Comparison of ENCODE assay signal across 8 cellular contexts in genomic region chr10:79068562-79069324, GRCh38. TPM values are rescaled to one million over a fixed set of nuclear protein-coding genes. Genes with fewer than 3 reads are reported as not detected.
DNase-seq lines count a peak whose midpoint lies in the region; ATAC-seq and TF ChIP-seq lines count a peak whose summit lies in the region.

Gene ZMIZ1, plus strand, starts transcription at chr10:79068966. Its CDS starts 132,667 bp downstream, at chr10:79201633.

- H3K9me3 Mint-ChIP-seq in CD14-positive monocyte, result no peaks in the 10 kb centered on the region

- H3K36me3 Mint-ChIP-seq in CD14-positive monocyte, result peaks cover 10 to 14% of the 10 kb centered on the region in 2 donors

- peak; percentile 86 for DNase-seq in CD14-positive monocyte (ENCODE audit: low spot score)
- DNase-seq in NCI-H82 treated with DMSO at 0.1 percent for 48 hours (lab: John Stamatoyannopoulos, UW; ENCODE audit: unreplicated experiment), result peak; percentile 63
- peak; percentile 57 to 67 for DNase-seq in activated CD8-positive, alpha-beta memory T cell treated with anti-CD3 and anti-CD28 coated beads for 1 hour (ENCODE audit: extremely low read depth in 1 of 2, low read depth in 1 of 2)
- peak; percentile 66 for DNase-seq in effector CD8-positive, alpha-beta T cell (lab: John Stamatoyannopoulos, UW)
- peak; percentile 93 to 94 for DNase-seq in lung microvascular endothelial cell (ENCODE audit: low read depth in 2 of 2)
- peak; percentile 64 to 69 (median 67) for DNase-seq in stimulated activated CD4-positive, alpha-beta T cell treated with anti-CD3 and anti-CD28 coated beads, TNF-alpha, amount 100 ng/mL, for 48 hours (ENCODE audit: low read depth in 3 of 3)

- H3K4me1 Mint-ChIP-seq in CD14-positive monocyte, result peaks cover 54% of the 10 kb centered on the region

- peak; percentile 9 for TF ChIP-seq CTCF in CD14-positive monocyte (IDR thresholded peaks at IDR 0.05)

- intact Hi-C loops in CD14-positive monocyte (cut with micrococcal nuclease), result loop anchor here in 1 of 2 donors (5.0 to 10.0 kb wide), 4 partner anchors 96 to 491 kb away; no protein-coding TSS in a partner anchor

- H3K27ac Mint-ChIP-seq in CD14-positive monocyte, result peak within 1 kb of the TSS; percentile 94 to 99 (median 97)

- peaks cover 1 to 7% (median 1%) of the 10 kb centered on the region in 3 donors for H3K27me3 Mint-ChIP-seq in CD14-positive monocyte (ENCODE audit: low read depth in 3 of 3)

- ATAC-seq in GM19395 (IDR thresholded peaks at IDR 0.05; ENCODE audit: unreplicated experiment) (peak; percentile 75), HG03558 (IDR thresholded peaks at IDR 0.05; ENCODE audit: extremely low read depth, unreplicated experiment) (peak; percentile 53)

- H3K4me3 Mint-ChIP-seq in CD14-positive monocyte, result peak within 1 kb of the TSS; percentile 98

RNA-seq across cellular contexts. Expression of gene ZMIZ1, which starts in this region (rescaled TPM):
- 1 to 10 TPM; 3.3 to 8.9 TPM for polyA plus RNA-seq in CD14-positive monocyte
- 9.4 and 14.7 TPM in 2 replicates for total RNA-seq in lung microvascular endothelial cell

Comparison
In these comparisons a context has a peak if more than half of its experiments do, and no peak if none do; other contexts are left out.
1. Peak in every context shown above with its lines: DNase-seq and ATAC-seq.